Comparison of ENCODE assay signal across 8 cellular contexts in the genomic region with DNA sequence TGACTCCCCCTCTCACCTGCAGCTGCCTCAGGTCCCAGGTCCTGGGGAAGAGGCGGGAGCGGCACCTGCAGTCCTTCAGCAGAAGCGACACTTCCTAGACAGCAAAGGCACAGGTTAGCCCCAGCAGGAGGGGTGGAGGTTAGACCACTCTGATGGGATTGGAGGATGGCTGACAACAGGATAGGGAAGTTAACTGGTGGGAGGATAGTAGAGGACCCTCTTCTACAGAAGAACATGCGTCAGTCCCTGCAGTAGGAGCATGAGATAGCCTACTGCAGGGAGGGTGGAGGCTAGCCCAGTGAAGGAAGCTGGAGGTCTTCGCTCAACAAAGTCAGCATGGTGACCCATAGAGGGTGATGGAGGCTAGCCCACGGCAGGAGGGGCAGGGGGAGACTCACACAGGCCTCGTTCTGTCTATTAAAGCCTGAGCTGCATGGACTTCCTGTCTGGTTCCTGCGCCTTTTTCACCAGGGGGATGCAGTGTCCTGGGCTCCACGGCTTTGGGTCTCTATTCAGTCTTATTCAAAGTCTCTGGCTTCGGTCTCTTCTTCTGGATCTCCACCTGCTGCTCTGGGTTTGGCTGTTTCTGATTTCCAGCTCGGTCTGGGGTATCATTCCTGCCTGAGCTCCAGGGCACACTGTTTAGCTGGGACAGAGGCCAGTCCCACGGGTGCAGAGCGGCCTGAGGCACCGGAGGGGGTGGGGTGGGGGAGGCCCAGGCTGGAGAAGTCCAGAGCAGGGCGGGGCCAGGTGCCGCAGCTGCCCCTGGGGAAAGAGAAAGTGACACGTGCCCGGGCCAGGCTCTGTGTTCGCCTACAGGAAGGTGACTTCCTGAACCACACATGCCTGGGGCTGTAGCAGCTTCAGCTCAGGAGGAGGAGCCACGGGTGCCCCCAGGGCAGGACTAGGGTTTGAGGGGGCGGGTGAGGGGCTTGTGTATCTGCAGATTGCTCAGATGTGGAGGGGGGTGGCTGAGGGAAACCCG. TPM values are rescaled to one million over a fixed set of nuclear protein-coding genes. Genes with fewer than 3 reads are reported as not detected.
DNase-seq lines count a peak whose midpoint lies in the region; ATAC-seq and TF ChIP-seq lines count a peak whose summit lies in the region.

No MANE protein-coding gene starts in this region.

- H3K27me3 Mint-ChIP-seq in effector memory CD8-positive, alpha-beta T cell, result no peaks in the 10 kb centered on the region
- H3K27me3 Mint-ChIP-seq in stimulated activated memory B cell treated with anti-CD40 and anti-IgM and Interleukin-4, amounts not matched to agents 10 μg/mL and 1 μg/mL and 100 μg/mL, for 72 hours, result no peaks in the 10 kb centered on the region

- H3K9me2 ChIP-seq in GM23248 (ENCODE audit: insufficient read depth), result no peaks in the 10 kb centered on the region

- in situ Hi-C loops in GM13976 (cut with MboI; ENCODE audit: low sequenced_read_pairs, unreplicated experiment) (no loop called here), GM23248 (cut with MboI) (no loop called here)

- peak overlapping the region; percentile 68 to 71 for H3K4me3 Mint-ChIP-seq in effector memory CD8-positive, alpha-beta T cell
- peak overlapping the region; percentile 63 for H3K4me3 Mint-ChIP-seq in stimulated activated memory B cell treated with anti-CD40 and anti-IgM and Interleukin-4, amounts not matched to agents 10 μg/mL and 1 μg/mL and 100 μg/mL, for 72 hours

- peaks cover 34% of the 10 kb centered on the region for H3K27me3 ChIP-seq in GM23248 (replicated peaks; ENCODE audit: insufficient read depth)

- no peaks in the 10 kb centered on the region for H3K9me3 Mint-ChIP-seq in effector memory CD8-positive, alpha-beta T cell
- no peaks in the 10 kb centered on the region for H3K9me3 Mint-ChIP-seq in stimulated activated memory B cell treated with anti-CD40 and anti-IgM and Interleukin-4, amounts not matched to agents 10 μg/mL and 1 μg/mL and 100 μg/mL, for 72 hours

- H2AFZ ChIP-seq in GM23248, result no peak overlapping the region

- no peaks in the 10 kb centered on the region for H4K20me1 ChIP-seq in GM23248 (ENCODE audit: insufficient read depth)

- peaks cover 3% of the 10 kb centered on the region for H3K36me3 Mint-ChIP-seq in effector memory CD8-positive, alpha-beta T cell (ENCODE audit: insufficient read depth)
- no peaks in the 10 kb centered on the region for H3K36me3 Mint-ChIP-seq in stimulated activated memory B cell treated with anti-CD40 and anti-IgM and Interleukin-4, amounts not matched to agents 10 μg/mL and 1 μg/mL and 100 μg/mL, for 72 hours

- H3K4me1 ChIP-seq in GM23248 (ENCODE audit: insufficient read depth), result no peaks in the 10 kb centered on the region

- DNase-seq in GM13976 (ENCODE audit: low spot score) (peak; percentile 78), NCI-H1436 (lab: John Stamatoyannopoulos, UW) (no peak), NCI-H524 (lab: John Stamatoyannopoulos, UW) (no peak), GM23248 (no peak)
- DNase-seq in effector memory CD8-positive, alpha-beta T cell, result peak in 1 of 3 experiments; percentile 19

- no peaks in the 10 kb centered on the region for H3K36me3 ChIP-seq in GM23248 (ENCODE audit: low read depth)

- WGBS in GM23248 (ENCODE audit: low coverage in 1 of 2, low lambda C conversion rate in 2 of 2, missing lambda C conversion rate in 2 of 2), 2 experiments, result 30 to 32% methylated on average over 18 to 22 of the region's 22 CpGs

- H3K4me1 Mint-ChIP-seq in effector memory CD8-positive, alpha-beta T cell (ENCODE audit: low read depth in 2 of 2), result peaks cover 26 to 27% of the 10 kb centered on the region in 2 donors
- H3K4me1 Mint-ChIP-seq in stimulated activated memory B cell treated with anti-CD40 and anti-IgM and Interleukin-4, amounts not matched to agents 10 μg/mL and 1 μg/mL and 100 μg/mL, for 72 hours, result peaks cover 27% of the 10 kb centered on the region

- no peak overlapping the region for H3K4me3 ChIP-seq in GM23248

- H3F3A ChIP-seq in GM23248 (ENCODE audit: insufficient read depth), result no peaks in the 10 kb centered on the region

- no peaks in the 10 kb centered on the region for H3K79me2 ChIP-seq in GM23248 (ENCODE audit: insufficient read depth)

- no peak overlapping the region for H3K9ac ChIP-seq in GM23248

- peak; percentile 52 for ATAC-seq in HG03196 (IDR thresholded peaks at IDR 0.05; ENCODE audit: unreplicated experiment)
- peak; percentile 58 for ATAC-seq in effector memory CD8-positive, alpha-beta T cell (replicated peaks)
- peak; percentile 87 for ATAC-seq in stimulated activated memory B cell treated with anti-CD40 and anti-IgM and Interleukin-4, amounts not matched to agents 10 μg/mL and 1 μg/mL and 100 μg/mL, for 72 hours

- no peaks in the 10 kb centered on the region for H3K9me3 ChIP-seq in GM23248 (ENCODE audit: low read depth)

- H3K27ac ChIP-seq in VCaP (peak overlapping the region; percentile 67), GM23248 (no peak overlapping the region)

- H3K27ac Mint-ChIP-seq in effector memory CD8-positive, alpha-beta T cell, result peak overlapping the region; percentile 63 to 92
- peak overlapping the region; percentile 87 for H3K27ac Mint-ChIP-seq in stimulated activated memory B cell treated with anti-CD40 and anti-IgM and Interleukin-4, amounts not matched to agents 10 μg/mL and 1 μg/mL and 100 μg/mL, for 72 hours

- H3K4me2 ChIP-seq in GM23248 (ENCODE audit: unreplicated experiment), result no peak overlapping the region

- TF ChIP-seq CTCF in GM13976 (IDR thresholded peaks at IDR 0.05; ENCODE audit: borderline replicate concordance, control extremely low read depth, extremely low read depth, insufficient read depth, missing control alignments) (no peak), VCaP (conservative IDR thresholded peaks at IDR 0.05) (no peak)

RNA-seq across cellular contexts. Expression of gene IFNL3, which starts 7.3 kb away (rescaled TPM):
- not detected in 2 replicates for total RNA-seq in GM23248 (2014; rRNA removed; shearing (Covaris generic))
- polyA plus RNA-seq in GM23248 (2016; fragmentation: Nextera tagmentation; extraction: Ambion mirVana), result not detected in 2 replicates

RNA-seq across cellular contexts. Expression of gene IFNL4, which starts 11.2 kb away (rescaled TPM):
- not detected in 2 replicates for total RNA-seq in GM23248 (2014; rRNA removed; shearing (Covaris generic))
- polyA plus RNA-seq in GM23248 (2016; fragmentation: Nextera tagmentation; extraction: Ambion mirVana), result not detected in 2 replicates

RNA-seq across cellular contexts. Expression of gene IFNL2, which starts 30.7 kb away (rescaled TPM):
- not detected in 2 replicates for total RNA-seq in GM23248 (2014; rRNA removed; shearing (Covaris generic))
- polyA plus RNA-seq in GM23248 (2016; fragmentation: Nextera tagmentation; extraction: Ambion mirVana), result not detected in 2 replicates

RNA-seq across cellular contexts. Expression of gene SYCN, which starts 33.4 kb away (rescaled TPM):
- not detected in 2 replicates for total RNA-seq in GM23248 (2014; rRNA removed; shearing (Covaris generic))
- polyA plus RNA-seq in GM23248 (2016; fragmentation: Nextera tagmentation; extraction: Ambion mirVana), result not detected in 2 replicates

RNA-seq across cellular contexts. Expression of gene NCCRP1, which starts 40.7 kb away (rescaled TPM):
- not detected in 2 replicates for total RNA-seq in GM23248 (2014; rRNA removed; shearing (Covaris generic))
- not detected in 2 replicates for polyA plus RNA-seq in GM23248 (2016; fragmentation: Nextera tagmentation; extraction: Ambion mirVana)
